Comparison of ENCODE assay signal across 16 cellular contexts in genomic region chr7:36393826-36394225, GRCh38. TPM values are rescaled to one million over a fixed set of nuclear protein-coding genes. Genes with fewer than 3 reads are reported as not detected.
DNase-seq lines count a peak whose midpoint lies in the region; ATAC-seq, FAIRE-seq and TF ChIP-seq lines count a peak whose summit lies in the region.
"Had no signal": no experiment of that assay in that cellular context is flagged by ENCODE, and none has a peak within 500 bp of the region (broad histone marks: within the 10 kb centered on the region; RNA-seq: fewer than 3 reads in every experiment).

No MANE protein-coding gene starts in this region.

- H3K27ac ChIP-seq in breast epithelium (no peak overlapping the region), SJSA1 (peak overlapping the region; percentile 96)
- H3K27ac ChIP-seq: left lung had no signal

- H3K4me3 Mint-ChIP-seq in MCF 10A (ENCODE audit: unreplicated experiment) = peak overlapping the region; percentile 51
- H3K4me3 Mint-ChIP-seq in stimulated activated effector memory CD8-positive, alpha-beta T cell treated with anti-CD3 and anti-CD28 coated beads, Interleukin-12 subunit alpha, Interleukin-12 subunit beta, amount 100 ng/mL, for 72 hours = no peak overlapping the region
- H3K4me3 Mint-ChIP-seq: naive B cell had no signal

- POLR2A ChIA-PET in MCF 10A (lab: Yijun Ruan, JAX) = interaction anchor here (0.6 to 8.1 kb wide), 7 partner anchors 8 to 210 kb away, joined by 3 to 87 read pairs (median 40); a partner anchor contains a TSS

- intact Hi-C loops in MCF 10A (cut with micrococcal nuclease) = no loop called here
- intact Hi-C loops in breast epithelium (cut with DNase I; ENCODE audit: low total_unique reads) = no loop called here

- H3K36me3 Mint-ChIP-seq in MCF 10A (ENCODE audit: insufficient read depth, unreplicated experiment) = peaks cover 9% of the 10 kb centered on the region
- H3K36me3 Mint-ChIP-seq in stimulated activated effector memory CD8-positive, alpha-beta T cell treated with anti-CD3 and anti-CD28 coated beads, Interleukin-12 subunit alpha, Interleukin-12 subunit beta, amount 100 ng/mL, for 72 hours = peaks cover 39% of the 10 kb centered on the region
- H3K36me3 Mint-ChIP-seq: naive B cell had no signal

- no peaks in the 10 kb centered on the region for H3K27me3 Mint-ChIP-seq in MCF 10A (ENCODE audit: insufficient read depth, unreplicated experiment)

- peak overlapping the region; percentile 87 for H3K27ac Mint-ChIP-seq in MCF 10A (ENCODE audit: low read depth, unreplicated experiment)
- H3K27ac Mint-ChIP-seq in stimulated activated effector memory CD8-positive, alpha-beta T cell treated with anti-CD3 and anti-CD28 coated beads, Interleukin-12 subunit alpha, Interleukin-12 subunit beta, amount 100 ng/mL, for 72 hours = no peak overlapping the region

- FAIRE-seq in GM19239 (lab: Jason Lieb, UNC) = no peak

- H3K36me3 ChIP-seq in breast epithelium (no peaks in the 10 kb centered on the region), SJSA1 (peaks cover 82% of the 10 kb centered on the region)
- H3K36me3 ChIP-seq: left lung had no signal

- TF ChIP-seq CTCF in MCF 10A (IDR thresholded peaks at IDR 0.05; ENCODE audit: unreplicated experiment) (no peak), breast epithelium (IDR thresholded peaks at IDR 0.05) (no peak)

- DNase-seq in MCF 10A (ENCODE audit: unreplicated experiment) (no peak), breast epithelium (ENCODE audit: low spot score in 2 of 2) (no peak), SJSA1 (ENCODE audit: low read depth in 1 of 2, low spot score in 2 of 2) (peak in 1 of 2 experiments; percentile 38), glomerular visceral epithelial cell (ENCODE audit: extremely low spot score) (peak; percentile 44), GM19239 (ENCODE audit: insufficient read length, low spot score) (no peak), mesenteric fat pad (ENCODE audit: low spot score) (no peak)
- DNase-seq in stimulated activated effector memory CD8-positive, alpha-beta T cell treated with anti-CD3 and anti-CD28 coated beads, Interleukin-12 subunit alpha, Interleukin-12 subunit beta, amount 100 ng/mL, for 72 hours (ENCODE audit: low spot score in 2 of 2) = no peak
- DNase-seq: activated effector memory CD4-positive, alpha-beta T cell treated with anti-CD3 and anti-CD28 coated beads, Interleukin-2, amount 50 U/mL, for 16 hours; anterior cingulate cortex; cortex of kidney; GF-D8; hypothalamus; left lung; naive B cell had no signal

- H3K9me3 Mint-ChIP-seq in MCF 10A (ENCODE audit: unreplicated experiment) = no peaks in the 10 kb centered on the region
- no peaks in the 10 kb centered on the region for H3K9me3 Mint-ChIP-seq in stimulated activated effector memory CD8-positive, alpha-beta T cell treated with anti-CD3 and anti-CD28 coated beads, Interleukin-12 subunit alpha, Interleukin-12 subunit beta, amount 100 ng/mL, for 72 hours
- H3K9me3 Mint-ChIP-seq: naive B cell had no signal

- CTCF ChIA-PET in MCF 10A (lab: Yijun Ruan, JAX) = interaction anchor here (1.0 to 4.1 kb wide), 4 partner anchors 27 to 75 kb away, joined by 4 to 28 read pairs (median 5); a partner anchor contains a TSS

- H3K4me1 Mint-ChIP-seq in MCF 10A (ENCODE audit: insufficient read depth, unreplicated experiment) = peaks cover 55% of the 10 kb centered on the region
- H3K4me1 Mint-ChIP-seq in stimulated activated effector memory CD8-positive, alpha-beta T cell treated with anti-CD3 and anti-CD28 coated beads, Interleukin-12 subunit alpha, Interleukin-12 subunit beta, amount 100 ng/mL, for 72 hours = peaks cover 23% of the 10 kb centered on the region

- H3K9me3 ChIP-seq in breast epithelium = no peaks in the 10 kb centered on the region
- H3K9me3 ChIP-seq in SJSA1 (replicated peaks) = peaks cover 4% of the 10 kb centered on the region; the same call in 1 of the 2 replicates
- H3K9me3 ChIP-seq: left lung had no signal

- TF ChIP-seq POLR2A in breast epithelium (IDR thresholded peaks at IDR 0.05) = no peak

- H3K27me3 ChIP-seq in breast epithelium (no peaks in the 10 kb centered on the region), SJSA1 (replicated peaks) (no peaks in the 10 kb centered on the region)
- H3K27me3 ChIP-seq: left lung had no signal

- no peak overlapping the region for H3K4me3 ChIP-seq in breast epithelium
- peak overlapping the region; percentile 11; the same call in 1 of the 2 replicates for H3K4me3 ChIP-seq in SJSA1
- H3K4me3 ChIP-seq: left lung had no signal

- no TSS peak for BruUV-seq in MCF 10A (replicated peaks; lab: Mats Ljungman, UMichigan)

- H3K4me1 ChIP-seq in breast epithelium (no peaks in the 10 kb centered on the region), SJSA1 (replicated peaks) (peaks cover 40% of the 10 kb centered on the region)

- no peak for ATAC-seq in GM21423 (IDR thresholded peaks at IDR 0.05; ENCODE audit: unreplicated experiment)
- ATAC-seq in stimulated activated effector memory CD8-positive, alpha-beta T cell treated with anti-CD3 and anti-CD28 coated beads, Interleukin-12 subunit alpha, Interleukin-12 subunit beta, amount 100 ng/mL, for 72 hours = no peak
- ATAC-seq: esophagus mucosa, left lung had no signal

RNA-seq across cellular contexts. Expression of gene ANLN, which starts 4.2 kb away (rescaled TPM):
- 64.3 and 104 TPM in 2 replicates for total RNA-seq in MCF 10A (2022)
- total RNA-seq in breast epithelium = 1 to 10 TPM; 2.3 to 5.4 (median 5.0) TPM
- total RNA-seq in SJSA1 (2014; rRNA removed; shearing (Covaris generic)) = 298 and 397 TPM in 2 replicates
- total RNA-seq in mesenteric fat pad = 0.55 TPM

Comparison
In these comparisons a context has a peak if more than half of its experiments do, and no peak if none do; other contexts are left out.
1. RNA of gene ANLN, which starts 4.2 kb away (total RNA-seq): 298 to 397 TPM in SJSA1 and 64.3 to 104 TPM in MCF 10A; 2.3 to 5.4 TPM in breast epithelium and 0.55 TPM in mesenteric fat pad (single experiment); every median in the first group is over 10 times any median in the second.